In genomic region chr10:125048101-125048864, GRCh38 we compare ENCODE assay signal across 8 cellular contexts.
A peak's percentile ranks its signal among the peaks of the same experiment; 100 is the strongest.
DNase-seq lines count a peak whose midpoint lies in the region; ATAC-seq lines count a peak whose summit lies in the region.

No MANE protein-coding gene starts in this region.

- H2AK5ac ChIP-seq in mesendoderm (ENCODE audit: low read length), result no peak overlapping the region

- H3K79me1 ChIP-seq in mesendoderm (ENCODE audit: low read length), result peaks cover 21% of the 10 kb centered on the region

- H3K4me1 ChIP-seq in mesendoderm (ENCODE audit: control insufficient read depth, low read depth, low read length), result peaks cover 12% of the 10 kb centered on the region

- H3K23ac ChIP-seq in mesendoderm (ENCODE audit: low read length), result no peak overlapping the region

- no peak overlapping the region for H4K5ac ChIP-seq in mesendoderm (ENCODE audit: low read length)

- H3K36me3 ChIP-seq in mesendoderm (ENCODE audit: control insufficient read depth, insufficient read depth, low read length), result no peaks in the 10 kb centered on the region

- DNase-seq in AG20443 (ENCODE audit: low spot score) (peak; percentile 93), NCI-H526 (lab: John Stamatoyannopoulos, UW) (peak; percentile 22 to 83), mesendoderm (peak; percentile 97)
- peak; percentile 23 to 54 for DNase-seq in activated CD4-positive, alpha-beta T cell treated with anti-CD3 and anti-CD28 coated beads, Interleukin-2, amount 50 U/mL, for 24 hours (ENCODE audit: low read depth in 1 of 2, low spot score in 1 of 2)
- DNase-seq in effector CD8-positive, alpha-beta T cell (lab: John Stamatoyannopoulos, UW), result peak; percentile 13
- DNase-seq in stimulated activated CD8-positive, alpha-beta memory T cell treated with anti-CD3 and anti-CD28 coated beads, Interleukin-2, amount 100 ng/mL, for 48 hours (ENCODE audit: low read depth in 2 of 2), result peak; percentile 64 to 66

- no peak overlapping the region for H3K27ac ChIP-seq in mesendoderm (ENCODE audit: low read depth, low read length)

- H2BK15ac ChIP-seq in mesendoderm (replicated peaks; ENCODE audit: low read depth), result no peak overlapping the region

- no peak overlapping the region for H3K4me2 ChIP-seq in mesendoderm (ENCODE audit: low read length)

- no peak overlapping the region for H3K4ac ChIP-seq in mesendoderm (ENCODE audit: low read depth, low read length)

- peak overlapping the region; percentile 61 for H3K56ac ChIP-seq in mesendoderm (ENCODE audit: low read length)

- no peak overlapping the region for H2BK120ac ChIP-seq in mesendoderm (ENCODE audit: low read depth, low read length)

- H3K27me3 ChIP-seq in mesendoderm (ENCODE audit: insufficient read depth, low read length, poor library complexity), result no peaks in the 10 kb centered on the region

- no peak overlapping the region for H4K8ac ChIP-seq in mesendoderm (ENCODE audit: low read depth, low read length)

- WGBS in mesendoderm (ENCODE audit: extremely low coverage, insufficient coverage, low lambda C conversion rate), result no CpG with 5 or more reads among the region's 16 CpGs

- no peak overlapping the region for H3K18ac ChIP-seq in mesendoderm (ENCODE audit: low read length)

- ATAC-seq in GM18867 (IDR thresholded peaks at IDR 0.05; ENCODE audit: unreplicated experiment) (peak; percentile 86), HG03097 (IDR thresholded peaks at IDR 0.05; ENCODE audit: low FRiP score, unreplicated experiment) (peak; percentile 81)

- H3K79me2 ChIP-seq in mesendoderm (ENCODE audit: control insufficient read depth, insufficient read depth, low read length), result peaks cover 73% of the 10 kb centered on the region

- no peak overlapping the region for H3K4me3 ChIP-seq in mesendoderm (ENCODE audit: low read length)

- H2BK5ac ChIP-seq in mesendoderm (ENCODE audit: low read length), result no peak overlapping the region

- peak overlapping the region; percentile 30 for H3K9ac ChIP-seq in mesendoderm (ENCODE audit: low read length)

Comparison
In these comparisons a context has a peak if more than half of its experiments do, and no peak if none do; other contexts are left out.
1. DNase-seq: peak in every context shown above with its lines; median percentile 97 in mesendoderm; 93 in AG20443; 65 in stimulated activated CD8-positive, alpha-beta memory T cell treated with anti-CD3 and anti-CD28 coated beads, Interleukin-2, amount 100 ng/mL, for 48 hours; 52 in NCI-H526; 38 in activated CD4-positive, alpha-beta T cell treated with anti-CD3 and anti-CD28 coated beads, Interleukin-2, amount 50 U/mL, for 24 hours; 13 in effector CD8-positive, alpha-beta T cell.